8 cellular contexts compared by ENCODE assay signal in genomic region chr4:112230879-112231778, GRCh38. TPM values are rescaled to one million over a fixed set of nuclear protein-coding genes. Genes with fewer than 3 reads are reported as not detected.
A peak's percentile ranks its signal among the peaks of the same experiment; 100 is the strongest.
DNase-seq lines count a peak whose midpoint lies in the region; ATAC-seq, FAIRE-seq and TF ChIP-seq lines count a peak whose summit lies in the region.

No MANE protein-coding gene starts in this region.

- peak; percentile 39 for FAIRE-seq in astrocyte (lab: Jason Lieb, UNC)
- peak; percentile 74 for FAIRE-seq in urothelium cell line (lab: Jason Lieb, UNC)

- DNase-seq in NCI-H187 treated with DMSO at 0.1 percent for 48 hours (lab: John Stamatoyannopoulos, UW) (peak; percentile 52), astrocyte (ENCODE audit: low read depth) (peak; percentile 85), right cardiac atrium (peak; percentile 99), psoas muscle (peak; percentile 98 to 99), urothelium cell line (ENCODE audit: low spot score) (peak; percentile 99)
- peak; percentile 98 for DNase-seq in T-helper 2 cell treated with Interferon-gamma antibody and Interleukin-4, amounts not matched to agents 5 μg/mL and 100 μg/mL, for 36 hours (ENCODE audit: low spot score)

- H3K4me1 Mint-ChIP-seq in T-helper 2 cell treated with Interferon-gamma antibody and Interleukin-4, amounts not matched to agents 5 μg/mL and 100 μg/mL, for 36 hours (ENCODE audit: low read depth): peaks cover 32% of the 10 kb centered on the region
- peaks cover 22% of the 10 kb centered on the region for H3K4me1 Mint-ChIP-seq in astrocyte (ENCODE audit: low read depth, unreplicated experiment)

- H3K4me1 ChIP-seq in astrocyte (ENCODE audit: insufficient read depth, low read length) (peaks cover 8% of the 10 kb centered on the region), right cardiac atrium (ENCODE audit: control insufficient read depth, insufficient read depth, low read length) (no peaks in the 10 kb centered on the region), psoas muscle (peaks cover 22% of the 10 kb centered on the region)

- H3K27ac ChIP-seq in astrocyte (ENCODE audit: low read depth, low read length): peak overlapping the region; percentile 87
- peak overlapping the region; percentile 98 for H3K27ac ChIP-seq in right cardiac atrium (ENCODE audit: low read length)
- peak overlapping the region; percentile 99 for H3K27ac ChIP-seq in psoas muscle

- H3K79me2 ChIP-seq in astrocyte (ENCODE audit: insufficient read depth, low read length): peaks cover 33% of the 10 kb centered on the region

- peak overlapping the region; percentile 91 for H3K4me2 ChIP-seq in astrocyte (ENCODE audit: low read length)

- H4K20me1 ChIP-seq in astrocyte (ENCODE audit: insufficient read depth, low read length): peaks cover 4% of the 10 kb centered on the region

- H3K27ac Mint-ChIP-seq in T-helper 2 cell treated with Interferon-gamma antibody and Interleukin-4, amounts not matched to agents 5 μg/mL and 100 μg/mL, for 36 hours: peak overlapping the region; percentile 99
- peak overlapping the region; percentile 97 for H3K27ac Mint-ChIP-seq in astrocyte (ENCODE audit: unreplicated experiment)

- H3K9me3 Mint-ChIP-seq in T-helper 2 cell treated with Interferon-gamma antibody and Interleukin-4, amounts not matched to agents 5 μg/mL and 100 μg/mL, for 36 hours: no peaks in the 10 kb centered on the region
- H3K9me3 Mint-ChIP-seq in astrocyte (ENCODE audit: unreplicated experiment): no peaks in the 10 kb centered on the region

- peaks cover 2% of the 10 kb centered on the region for H3K27me3 Mint-ChIP-seq in T-helper 2 cell treated with Interferon-gamma antibody and Interleukin-4, amounts not matched to agents 5 μg/mL and 100 μg/mL, for 36 hours (ENCODE audit: low read depth)
- no peaks in the 10 kb centered on the region for H3K27me3 Mint-ChIP-seq in astrocyte (ENCODE audit: low read depth, unreplicated experiment)

- no peaks in the 10 kb centered on the region for H3K36me3 Mint-ChIP-seq in T-helper 2 cell treated with Interferon-gamma antibody and Interleukin-4, amounts not matched to agents 5 μg/mL and 100 μg/mL, for 36 hours (ENCODE audit: low read depth)
- no peaks in the 10 kb centered on the region for H3K36me3 Mint-ChIP-seq in astrocyte (ENCODE audit: low read depth, unreplicated experiment)

- intact Hi-C loops in right cardiac atrium (cut with DNase I) (loop anchor here in 2 of 4 donors (5.0 kb wide), 1 partner anchor 84 kb away; the partner anchor contains the start of gene FAM241A (in 2 of the 2)), psoas muscle (cut with DNase I) (loop anchor here in 1 of 2 donors (2.0 to 5.0 kb wide), 2 partner anchors 58 to 84 kb away; partner anchors contain the start of gene FAM241A)

- H3K4me3 ChIP-seq in astrocyte (ENCODE audit: insufficient read depth, low read depth, low read length) (peak overlapping the region; percentile 77), right cardiac atrium (ENCODE audit: low read length) (peak overlapping the region; percentile 66), psoas muscle (peak overlapping the region; percentile 97)

- under 1% methylated on average over 52 of the region's 52 CpGs for WGBS in right cardiac atrium
- WGBS in psoas muscle, 3 donors: 0 to 1% (median 1%) methylated on average over 37 to 52 of the region's 52 CpGs

- ATAC-seq in GM18498 (IDR thresholded peaks at IDR 0.05; ENCODE audit: unreplicated experiment) (peak; percentile 90), HG02970 (IDR thresholded peaks at IDR 0.05; ENCODE audit: low FRiP score, unreplicated experiment) (peak; percentile 90), right cardiac atrium (peak; percentile 99 to 100), psoas muscle (peak; percentile 95 to 98 (median 98))

- no peaks in the 10 kb centered on the region for H3K36me3 ChIP-seq in astrocyte (ENCODE audit: insufficient read depth, low read length)
- no peaks in the 10 kb centered on the region for H3K36me3 ChIP-seq in psoas muscle (ENCODE audit: insufficient read depth in 1 of 2, low read depth in 1 of 2)

- peak overlapping the region; percentile 90 for H3K9ac ChIP-seq in astrocyte (ENCODE audit: low read length)

- H2AFZ ChIP-seq in astrocyte (ENCODE audit: low read depth, low read length): peak overlapping the region; percentile 97

- H3K9me3 ChIP-seq in astrocyte (ENCODE audit: insufficient read depth, low read depth, low read length) (no peaks in the 10 kb centered on the region), right cardiac atrium (ENCODE audit: control insufficient read depth, low read length) (no peaks in the 10 kb centered on the region), psoas muscle (no peaks in the 10 kb centered on the region)

- H3K27me3 ChIP-seq in astrocyte (ENCODE audit: insufficient read depth, low read length): no peaks in the 10 kb centered on the region
- no peaks in the 10 kb centered on the region for H3K27me3 ChIP-seq in right cardiac atrium (ENCODE audit: control insufficient read depth, insufficient read depth)
- no peaks in the 10 kb centered on the region for H3K27me3 ChIP-seq in psoas muscle (ENCODE audit: insufficient read depth in 3 of 3, low read length in 2 of 3)

- peak overlapping the region; percentile 93 for H3K4me3 Mint-ChIP-seq in T-helper 2 cell treated with Interferon-gamma antibody and Interleukin-4, amounts not matched to agents 5 μg/mL and 100 μg/mL, for 36 hours
- peak overlapping the region; percentile 94 for H3K4me3 Mint-ChIP-seq in astrocyte (ENCODE audit: unreplicated experiment)

- TF ChIP-seq CTCF in astrocyte (IDR thresholded peaks at IDR 0.05; ENCODE audit: insufficient read depth, low read depth, low read length) (no peak), psoas muscle (IDR thresholded peaks at IDR 0.05) (no peak)

RNA-seq across cellular contexts. Expression of gene AP1AR, which starts 0.5 kb away (rescaled TPM):
- total RNA-seq in astrocyte (18.9 and 20.0 TPM in 2 replicates), right cardiac atrium (10 to 100 TPM in 3 of 4 donors, 1 to 10 TPM in 1; 9.8 to 11.6 (median 10.9) TPM), psoas muscle (10 to 100 TPM in 2 of 4 donors, 1 to 10 TPM in 2; 5.3 to 12.1 (median 10.2) TPM)
- polyA plus RNA-seq in right cardiac atrium (6.1 TPM), psoas muscle (10 to 100 TPM in 1 of 3 donors, 1 to 10 TPM in 2; 5.8 to 19.8 (median 9.9) TPM)

RNA-seq across cellular contexts. Expression of gene TIFA, which starts 54.6 kb away (rescaled TPM):
- 1.4 and 3.2 TPM in 2 replicates for total RNA-seq in astrocyte
- 10 to 100 TPM; 11.6 to 35.9 (median 25.9) TPM for total RNA-seq in right cardiac atrium
- polyA plus RNA-seq in right cardiac atrium: 14.5 TPM
- 1 to 10 TPM; 1.7 to 3.3 (median 2.2) TPM for total RNA-seq in psoas muscle
- 1 to 10 TPM in 2 of 3 donors, under 1 TPM in 1; 1.00 to 4.2 (median 1.4) TPM for polyA plus RNA-seq in psoas muscle

Comparison
In these comparisons a context has a peak if more than half of its experiments do, and no peak if none do; other contexts are left out.
1. Peak in every context shown above with its lines: DNase-seq, ATAC-seq, H3K4me3 ChIP-seq and H3K27ac ChIP-seq.